ENCODE assay signal across 12 cellular contexts in the genomic region with DNA sequence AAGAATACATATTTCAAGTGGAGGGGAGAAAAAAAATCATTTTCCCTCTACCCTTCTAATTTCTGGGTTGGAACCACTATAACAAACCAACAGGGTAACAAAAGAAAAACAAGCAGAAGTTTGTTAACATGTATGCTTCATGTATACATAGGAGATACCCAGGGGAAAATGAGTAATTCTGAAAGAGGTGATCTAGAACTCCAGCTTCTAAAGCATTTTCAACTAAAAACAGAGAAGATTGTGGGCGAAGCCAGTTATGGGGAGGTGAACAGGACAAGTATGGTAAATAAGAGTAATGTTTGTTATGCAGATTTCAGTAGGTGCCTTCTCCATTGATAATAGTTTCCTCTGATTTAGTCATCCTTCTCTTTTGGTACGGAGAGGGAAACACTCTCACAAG. TPM values are rescaled to one million over a fixed set of nuclear protein-coding genes. Genes with fewer than 3 reads are reported as not detected.
A peak's percentile ranks its signal among the peaks of the same experiment; 100 is the strongest.
DNase-seq lines count a peak whose midpoint lies in the region; ATAC-seq lines count a peak whose summit lies in the region.
"Had no signal": no experiment of that assay in that cellular context is flagged by ENCODE, and none has a peak within 500 bp of the region (broad histone marks: within the 10 kb centered on the region; RNA-seq: fewer than 3 reads in every experiment).

No MANE protein-coding gene starts in this region.

- no peak overlapping the region for H2AK5ac ChIP-seq in mesenchymal stem cell (ENCODE audit: low read length, severe bottlenecking)

- H3K4me3 ChIP-seq in mesenchymal stem cell (ENCODE audit: insufficient read depth in 1 of 2, low read depth in 1 of 2, low read length in 2 of 2) (no peak overlapping the region), MG63 (no peak overlapping the region)
- H3K4me3 ChIP-seq: esophagus muscularis mucosa had no signal

- H3K27ac ChIP-seq in mesenchymal stem cell (ENCODE audit: low read length, poor library complexity, severe bottlenecking), result no peak overlapping the region
- H3K27ac ChIP-seq: esophagus muscularis mucosa had no signal

- H4K8ac ChIP-seq in mesenchymal stem cell (ENCODE audit: low read length), result no peak overlapping the region

- peak overlapping the region; percentile 83 for H3K9ac ChIP-seq in mesenchymal stem cell (ENCODE audit: low read length)

- H3K9me3 ChIP-seq in mesenchymal stem cell (ENCODE audit: control insufficient read depth, low read length) (no peaks in the 10 kb centered on the region), MG63 (no peaks in the 10 kb centered on the region)
- H3K9me3 ChIP-seq: esophagus muscularis mucosa had no signal

- H3K36me3 ChIP-seq in mesenchymal stem cell (ENCODE audit: control insufficient read depth in 1 of 2, insufficient read depth in 2 of 2, low read depth in 1 of 2, low read length in 2 of 2), result no peaks in the 10 kb centered on the region
- no peaks in the 10 kb centered on the region for H3K36me3 ChIP-seq in MG63

- H3K27me3 ChIP-seq in mesenchymal stem cell (ENCODE audit: control insufficient read depth in 1 of 2, insufficient read depth in 1 of 2, low read length in 2 of 2) (no peaks in the 10 kb centered on the region), MG63 (no peaks in the 10 kb centered on the region)
- H3K27me3 ChIP-seq: esophagus muscularis mucosa had no signal

- H2BK5ac ChIP-seq in mesenchymal stem cell (ENCODE audit: low read depth, low read length, poor library complexity, severe bottlenecking), result no peak overlapping the region

- H2BK12ac ChIP-seq in mesenchymal stem cell (ENCODE audit: low read length in 2 of 2), result no peak overlapping the region

- H3K79me1 ChIP-seq in mesenchymal stem cell (replicated peaks; ENCODE audit: low read length, poor library complexity, severe bottlenecking), result peaks cover 14% of the 10 kb centered on the region

- no peak overlapping the region for H2BK15ac ChIP-seq in mesenchymal stem cell (ENCODE audit: low read depth, poor library complexity, severe bottlenecking)

- H2BK120ac ChIP-seq in mesenchymal stem cell (ENCODE audit: low read depth, low read length), result no peak overlapping the region

- H2AFZ ChIP-seq in mesenchymal stem cell (ENCODE audit: low read depth, low read length), result no peak overlapping the region

- ATAC-seq in GM18520 (IDR thresholded peaks at IDR 0.05; ENCODE audit: unreplicated experiment) (peak; percentile 76), GM21390 (IDR thresholded peaks at IDR 0.05; ENCODE audit: unreplicated experiment) (peak; percentile 78), HG03342 (IDR thresholded peaks at IDR 0.05; ENCODE audit: unreplicated experiment) (peak; percentile 51)
- ATAC-seq: sciatic nerve had no signal

- WGBS in mesenchymal stem cell, result 100% methylated on average over 1 of the region's 2 CpGs

- no peak overlapping the region for H3K18ac ChIP-seq in mesenchymal stem cell (ENCODE audit: low read depth in 1 of 2, low read length in 2 of 2)

- no peak overlapping the region for H4K91ac ChIP-seq in mesenchymal stem cell (ENCODE audit: low read length)

- no peak overlapping the region for H3K14ac ChIP-seq in mesenchymal stem cell (ENCODE audit: low read length in 2 of 2)

- H3K23ac ChIP-seq in mesenchymal stem cell (ENCODE audit: low read length in 2 of 2), result no peak overlapping the region

- H3K4ac ChIP-seq in mesenchymal stem cell (ENCODE audit: low read depth in 1 of 2, low read length in 2 of 2), result no peak overlapping the region

- no peak overlapping the region for H3K4me2 ChIP-seq in mesenchymal stem cell (ENCODE audit: low read length, poor library complexity, severe bottlenecking)

- no peak for DNase-seq in mesenchymal stem cell
- DNase-seq in foreskin melanocyte, result no peak
- DNase-seq in stimulated activated CD4-positive, alpha-beta T cell treated with anti-CD3 and anti-CD28 coated beads, Interleukin-12 subunit alpha, Interleukin-12 subunit beta, amount 100 ng/mL, for 4 hours, result no peak
- DNase-seq in MG63, result no peak
- no peak for DNase-seq in NK-92 treated with Interleukin-12 subunit alpha and Interleukin-12 subunit beta, amount 100 ng/mL, for 24 hours (lab: John Stamatoyannopoulos, UW)
- DNase-seq: naive B cell, NCI-H1694 treated with DMSO at 0.1 percent for 48 hours had no signal

- peaks cover 8% of the 10 kb centered on the region for H3K4me1 ChIP-seq in mesenchymal stem cell (ENCODE audit: control insufficient read depth, insufficient read depth, low read depth, low read length)

RNA-seq across cellular contexts. Expression of gene FNTB, which starts 16.7 kb away (rescaled TPM):
- 9.8 TPM for polyA plus RNA-seq in mesenchymal stem cell (2013, experiment 1 of 2)
- 9.9 TPM for polyA plus RNA-seq in mesenchymal stem cell (2013, experiment 2 of 2)
- 0.72 and 5.1 TPM in 2 replicates for total RNA-seq in MG63 (2014; rRNA removed; shearing (Covaris generic); ENCODE audit: low replicate concordance)

RNA-seq across cellular contexts. Expression of gene RAB15, which starts 31.3 kb away (rescaled TPM):
- polyA plus RNA-seq in mesenchymal stem cell (2013, experiment 1 of 2), result 4.2 TPM
- polyA plus RNA-seq in mesenchymal stem cell (2013, experiment 2 of 2), result 3.9 TPM
- total RNA-seq in MG63 (2014; rRNA removed; shearing (Covaris generic); ENCODE audit: low replicate concordance), result 1.0 and 3.4 TPM in 2 replicates
